ENCODE assay signal across 21 cellular contexts in the genomic region with DNA sequence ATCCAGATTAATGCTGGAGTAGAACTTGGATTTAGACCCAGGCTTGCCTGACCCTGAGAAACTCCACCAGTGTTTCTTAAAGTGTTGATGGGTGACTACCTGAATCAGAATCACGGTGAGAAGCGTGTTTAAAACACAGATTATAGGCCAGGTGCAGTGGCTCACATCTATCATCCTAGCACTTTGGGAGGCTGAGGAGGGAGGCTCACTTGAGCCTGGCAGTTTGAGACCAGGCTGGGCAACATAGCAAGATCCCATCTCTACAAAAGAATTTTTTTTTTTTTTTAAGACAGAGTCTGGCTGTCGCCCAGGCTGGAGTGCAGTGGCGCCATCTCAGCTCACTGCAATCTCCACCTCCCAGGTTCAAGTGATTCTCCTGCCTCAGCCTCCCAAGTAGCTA. TPM values are rescaled to one million over a fixed set of nuclear protein-coding genes. Genes with fewer than 3 reads are reported as not detected.
DNase-seq lines count a peak whose midpoint lies in the region; ATAC-seq, FAIRE-seq and TF ChIP-seq lines count a peak whose summit lies in the region.
"Had no signal": no experiment of that assay in that cellular context is flagged by ENCODE, and none has a peak within 500 bp of the region (broad histone marks: within the 10 kb centered on the region; RNA-seq: fewer than 3 reads in every experiment).

No MANE protein-coding gene starts in this region.

- no peak for TF ChIP-seq EP300 in HepG2 (IDR thresholded peaks at IDR 0.05; ENCODE audit: low read depth in 2 of 2, low read length in 2 of 2)
- no peak for TF ChIP-seq EP300 in HepG2 (CRISPR knock-in tag; IDR thresholded peaks at IDR 0.05; ENCODE audit: borderline replicate concordance)
- TF ChIP-seq EP300 in K562 (IDR thresholded peaks at IDR 0.05; ENCODE audit: low read length), result no peak

- H3K9ac ChIP-seq in HepG2 (ENCODE audit: insufficient read depth, low read depth, low read length) (no peak overlapping the region), K562 (ENCODE audit: insufficient read depth in 1 of 2, low read depth in 2 of 2, low read length in 2 of 2) (no peak overlapping the region)
- H3K9ac ChIP-seq: BLaER1 treated with 17β-estradiol and CSF1 and Interleukin-3, amounts not matched to agents 10 nM and 100 nM had no signal

- peaks cover 5% of the 10 kb centered on the region; the same call in 1 of the 2 replicates for H3K4me1 ChIP-seq in HepG2 (ENCODE audit: insufficient read depth, low read length)
- H3K4me1 ChIP-seq in right lobe of liver, result no peaks in the 10 kb centered on the region
- H3K4me1 ChIP-seq in K562 (replicated peaks in 1 of 2; ENCODE audit: control insufficient read depth in 2 of 2, insufficient read depth in 2 of 2, low read length in 2 of 2), result peaks cover 17 to 37% of the 10 kb centered on the region in 2 experiments
- H3K4me1 ChIP-seq in neutrophil (ENCODE audit: control insufficient read depth in 1 of 2, insufficient read depth in 1 of 2, low read depth in 1 of 2, low read length in 1 of 2), result peaks cover 23 to 25% of the 10 kb centered on the region in 2 experiments
- H3K4me1 ChIP-seq: Caco-2 had no signal

- H2AFZ ChIP-seq in HepG2 (ENCODE audit: low read length) (no peak overlapping the region), K562 (ENCODE audit: low read depth, low read length) (no peak overlapping the region)

- H4K20me1 ChIP-seq in HepG2 (ENCODE audit: insufficient read depth, low read length) (no peaks in the 10 kb centered on the region), K562 (replicated peaks; ENCODE audit: control insufficient read depth, insufficient read depth, low read length) (no peaks in the 10 kb centered on the region)
- H4K20me1 ChIP-seq: BLaER1 treated with 17β-estradiol and CSF1 and Interleukin-3, amounts not matched to agents 10 nM and 100 nM had no signal

- no peak for ATAC-seq in HepG2
- no peak for ATAC-seq in right lobe of liver
- no peak for ATAC-seq in K562
- ATAC-seq in GM18873 (IDR thresholded peaks at IDR 0.05; ENCODE audit: low FRiP score, unreplicated experiment), result no peak
- no peak for ATAC-seq in naive thymus-derived CD8-positive, alpha-beta T cell
- ATAC-seq: A549; CD8-positive, alpha-beta T cell had no signal

- TF ChIP-seq POLR2A in HepG2 (IDR thresholded peaks at IDR 0.05; ENCODE audit: insufficient read depth in 1 of 2, low read depth in 2 of 2, low read length in 2 of 2) (no peak), right lobe of liver (IDR thresholded peaks at IDR 0.05) (no peak), K562 (conservative IDR thresholded peaks at IDR 0.05) (no peak)

- H3K4me2 ChIP-seq in HepG2 (ENCODE audit: low read depth, low read length) (no peak overlapping the region), K562 (ENCODE audit: insufficient read depth, low read length) (no peak overlapping the region)
- H3K4me2 ChIP-seq: A549; BLaER1 treated with 17β-estradiol and CSF1 and Interleukin-3, amounts not matched to agents 10 nM and 100 nM had no signal

- no peak overlapping the region for H3K27ac Mint-ChIP-seq in naive thymus-derived CD8-positive, alpha-beta T cell
- H3K27ac Mint-ChIP-seq: B cell; CD4-positive, alpha-beta T cell; CD8-positive, alpha-beta T cell had no signal

- in situ Hi-C loops in HepG2 (cut with HindIII; ENCODE audit: extremely low pct_ligation_motif_present, low pct_unique_long_range_greater_than_20kb) (no loop called here), K562 (cut with MboI) (no loop called here)

- H3K4me1 Mint-ChIP-seq in naive thymus-derived CD8-positive, alpha-beta T cell, result no peaks in the 10 kb centered on the region
- H3K4me1 Mint-ChIP-seq: B cell had no signal

- peaks cover 0 to 7% (median 2%) of the 10 kb centered on the region in 5 donors for H3K27me3 Mint-ChIP-seq in naive thymus-derived CD8-positive, alpha-beta T cell
- H3K27me3 Mint-ChIP-seq: CD4-positive, alpha-beta T cell had no signal

- DNase-seq in HepG2 (ENCODE audit: low spot score) (no peak), right lobe of liver (no peak), K562 (ENCODE audit: extremely low read depth in 1 of 4, low spot score in 3 of 4) (no peak)
- DNase-seq in naive thymus-derived CD8-positive, alpha-beta T cell, result no peak
- DNase-seq: AML-193; Caco-2; Calu3; CD4-positive, alpha-beta T cell; CD8-positive, alpha-beta T cell; DMS79 treated with DMSO at 0.1 percent for 48 hours; GF-D8 had no signal

- H3K4me3 ChIP-seq in HepG2 (replicated peaks in 1 of 3; ENCODE audit: insufficient read depth in 1 of 3, low read depth in 2 of 3, low read length in 3 of 3) (no peak overlapping the region), right lobe of liver (no peak overlapping the region), K562 (no peak overlapping the region), neutrophil (ENCODE audit: low read depth in 1 of 2, low read length in 1 of 2) (no peak overlapping the region)
- H3K4me3 ChIP-seq: A549; BLaER1 treated with 17β-estradiol and CSF1 and Interleukin-3, amounts not matched to agents 10 nM and 100 nM had no signal

- TF ChIP-seq RAD21 in HepG2 (CRISPR knock-in tag; IDR thresholded peaks at IDR 0.05) (no peak), K562 (CRISPR knock-in tag; conservative IDR thresholded peaks at IDR 0.05 in 1 of 2, IDR thresholded peaks at IDR 0.05 in 1 of 2) (no peak)

- H3K9me3 ChIP-seq in HepG2 (ENCODE audit: low read length), result no peaks in the 10 kb centered on the region
- no peaks in the 10 kb centered on the region for H3K9me3 ChIP-seq in right lobe of liver
- H3K9me3 ChIP-seq in K562 (replicated peaks; ENCODE audit: control insufficient read depth, insufficient read depth, low read depth, low read length), result no peaks in the 10 kb centered on the region
- H3K9me3 ChIP-seq in neutrophil, result no peaks in the 10 kb centered on the region
- H3K9me3 ChIP-seq: A549; BLaER1 treated with 17β-estradiol and CSF1 and Interleukin-3, amounts not matched to agents 10 nM and 100 nM; Caco-2 had no signal

- CTCF ChIA-PET in HepG2 (lab: Yijun Ruan, JAX; ENCODE audit: low intra/inter-chr PET ratio, low total read pairs), result no interaction called here
- CTCF ChIA-PET in K562 (lab: Yijun Ruan, JAX; ENCODE audit: low intra/inter-chr PET ratio), result interaction anchor here (0.7 kb wide), 1 partner anchor 25 kb away, joined by 3 read pairs; no protein-coding TSS in a partner anchor

- intact Hi-C loops in HepG2 (cut with micrococcal nuclease; ENCODE audit: unreplicated experiment), result no loop called here
- intact Hi-C loops in right lobe of liver (cut with DNase I), result no loop called here
- intact Hi-C loops in K562 (cut with micrococcal nuclease), result no loop called here

- H3K36me3 Mint-ChIP-seq in naive thymus-derived CD8-positive, alpha-beta T cell, result no peaks in the 10 kb centered on the region
- H3K36me3 Mint-ChIP-seq: CD8-positive, alpha-beta T cell had no signal

- H3K27me3 ChIP-seq in HepG2 (ENCODE audit: control insufficient read depth in 1 of 2, insufficient read depth in 2 of 2, low read length in 2 of 2), result peaks cover 3 to 4% of the 10 kb centered on the region in 2 experiments; a peak in 2 of 5 replicates
- H3K27me3 ChIP-seq in right lobe of liver, result no peaks in the 10 kb centered on the region
- no peaks in the 10 kb centered on the region for H3K27me3 ChIP-seq in K562 (ENCODE audit: control insufficient read depth in 2 of 2, insufficient read depth in 2 of 2, low read length in 2 of 2)
- H3K27me3 ChIP-seq in neutrophil, result peaks cover 5% of the 10 kb centered on the region
- H3K27me3 ChIP-seq: BLaER1 treated with 17β-estradiol and CSF1 and Interleukin-3, amounts not matched to agents 10 nM and 100 nM had no signal

- H3K36me3 ChIP-seq in HepG2 (replicated peaks in 1 of 2; ENCODE audit: control insufficient read depth in 1 of 2, insufficient read depth in 2 of 2, low read length in 2 of 2) (no peaks in the 10 kb centered on the region), right lobe of liver (no peaks in the 10 kb centered on the region), K562 (ENCODE audit: control insufficient read depth, insufficient read depth, low read length) (no peaks in the 10 kb centered on the region), neutrophil (no peaks in the 10 kb centered on the region)
- H3K36me3 ChIP-seq: BLaER1 treated with 17β-estradiol and CSF1 and Interleukin-3, amounts not matched to agents 10 nM and 100 nM had no signal

- FAIRE-seq in HepG2 (lab: Jason Lieb, UNC), result no peak
- no peak for FAIRE-seq in K562 (lab: Jason Lieb, UNC)
- FAIRE-seq: A549, D721Med, G401.6, GM12891 had no signal

- 35% methylated on average over 2 of the region's 4 CpGs for WGBS in HepG2 (ENCODE audit: low lambda C conversion rate)
- 90% methylated on average over 3 of the region's 4 CpGs for WGBS in right lobe of liver (ENCODE audit: insufficient coverage, low coverage, low lambda C conversion rate, missing lambda C conversion rate)
- 48% methylated on average over 4 of the region's 4 CpGs for WGBS in K562 (ENCODE audit: insufficient coverage, low coverage, missing lambda C conversion rate)

- TF ChIP-seq CTCF in HepG2 (CRISPR knock-in tag; IDR thresholded peaks at IDR 0.05) (no peak), right lobe of liver (IDR thresholded peaks at IDR 0.05) (no peak), K562 (IDR thresholded peaks at IDR 0.05 in 2 of 3, conservative IDR thresholded peaks at IDR 0.05 in 1 of 3; ENCODE audit: insufficient read depth in 2 of 3, low read depth in 1 of 3, low read length in 3 of 3) (no peak), neutrophil (IDR thresholded peaks at IDR 0.05) (no peak)

- H3K9me3 Mint-ChIP-seq in naive thymus-derived CD8-positive, alpha-beta T cell, result no peaks in the 10 kb centered on the region
- H3K9me3 Mint-ChIP-seq: CD4-positive, alpha-beta T cell; CD8-positive, alpha-beta T cell had no signal

- no peaks in the 10 kb centered on the region for H3K9me1 ChIP-seq in K562 (ENCODE audit: control insufficient read depth, insufficient read depth, low read length)

- BruUV-seq in HepG2 (replicated peaks; lab: Mats Ljungman, UMichigan), result no TSS peak
- BruUV-seq in K562 (replicated peaks; lab: Mats Ljungman, UMichigan), result no TSS peak

- no peak overlapping the region for H3K27ac ChIP-seq in HepG2 (ENCODE audit: extremely low read length, insufficient read depth, low read length)
- no peak overlapping the region for H3K27ac ChIP-seq in right lobe of liver
- H3K27ac ChIP-seq in K562 (ENCODE audit: extremely low read depth, low read depth, low read length), result no peak overlapping the region
- H3K27ac ChIP-seq in neutrophil, result peak overlapping the region; percentile 94
- H3K27ac ChIP-seq: 22Rv1; A549; BLaER1 treated with 17β-estradiol and CSF1 and Interleukin-3, amounts not matched to agents 10 nM and 100 nM; C4-2B had no signal

- H3K4me3 Mint-ChIP-seq in naive thymus-derived CD8-positive, alpha-beta T cell, result no peak overlapping the region
- H3K4me3 Mint-ChIP-seq: B cell; CD4-positive, alpha-beta T cell; CD8-positive, alpha-beta T cell had no signal

- H3K79me2 ChIP-seq in HepG2 (ENCODE audit: insufficient read depth, low read length) (no peaks in the 10 kb centered on the region), K562 (ENCODE audit: control insufficient read depth, insufficient read depth, low read length) (no peaks in the 10 kb centered on the region)

- POLR2A ChIA-PET in HepG2 (lab: Yijun Ruan, JAX) (no interaction called here), K562 (lab: Yijun Ruan, JAX) (interaction anchor here (1.2 kb wide), 1 partner anchor 50 kb away, joined by 3 read pairs; no protein-coding TSS in a partner anchor)
- POLR2A ChIA-PET in naive thymus-derived CD8-positive, alpha-beta T cell (lab: Charles Lee), result no interaction called here

RNA-seq across cellular contexts. Expression of a gene that starts 56.3 kb away (rescaled TPM):
- total RNA-seq in HepG2 (2016; rRNA removed; fragmentation: Illumina TruSeq; extraction: Trizol) (0.62 and 0.88 TPM in 2 replicates), right lobe of liver (under 1 TPM in 4 of 6 experiments, not detected in 2; 0.11 to 0.49 (median 0.29) TPM), K562 (2014; rRNA removed) (1.3 and 2.9 TPM in 2 replicates), K562 (2014; rRNA removed; fragmentation: Illumina TruSeq; extraction: Trizol) (0.25 and 0.29 TPM in 2 replicates), K562 (2015; rRNA removed; fragmentation: Illumina TruSeq; extraction: Trizol) (0.60 and 0.83 TPM in 2 replicates), K562 (2021) (1.6 and 1.7 TPM in 2 replicates)
- 0.35 and 0.40 TPM in 2 replicates for total RNA-seq in HepG2 (2016; cell fraction: cytosol; rRNA removed; fragmentation: Illumina TruSeq; extraction: Trizol; ENCODE audit: low read depth)
- total RNA-seq in HepG2 (2016; cell fraction: insoluble cytoplasmic fraction; rRNA removed; fragmentation: Illumina TruSeq; extraction: Trizol), result 0.42 and 0.65 TPM in 2 replicates
- 0.52 and 0.53 TPM in 2 replicates for total RNA-seq in HepG2 (2016; cell fraction: membrane; rRNA removed; fragmentation: Illumina TruSeq; extraction: Trizol)
- total RNA-seq in HepG2 (2016; cell fraction: nucleus; rRNA removed; fragmentation: Illumina TruSeq; extraction: Trizol), result 0.38 and 0.71 TPM in 2 replicates
- polyA plus RNA-seq in HepG2 (2011; rRNA removed) (0.13 and 0.22 TPM in 2 replicates), K562 (2011; rRNA removed) (0.39 and 0.61 TPM in 2 replicates), K562 (2014; fragmentation: Illumina TruSeq; extraction: Trizol) (0.48 and 0.54 TPM in 2 replicates), K562 (2014; fragmentation: Nextera tagmentation; extraction: Ambion mirVana) (under 1 TPM in 1 of 2 experiments, not detected in 1; 0.07 TPM), K562 (2014; rRNA removed) (0.93 TPM in 2 replicates)
- polyA plus RNA-seq in HepG2 (2011; cell fraction: cytosol; rRNA removed), result 0.13 and 0.24 TPM in 2 replicates
- polyA plus RNA-seq in HepG2 (2011; cell fraction: nucleus; rRNA removed), result 0.12 and 0.23 TPM in 2 replicates
- 0.16 TPM in 1 of 2 replicates, not detected in the other for polyA plus RNA-seq in HepG2 (2012)
- polyA plus RNA-seq in HepG2 (2016; cell fraction: cytosol; fragmentation: Illumina TruSeq; extraction: Trizol; ENCODE audit: low read depth), result 0.12 and 0.17 TPM in 2 replicates
- 0.46 and 0.58 TPM in 2 replicates for polyA plus RNA-seq in HepG2 (2016; cell fraction: insoluble cytoplasmic fraction; fragmentation: Illumina TruSeq; extraction: Trizol; ENCODE audit: low read depth)
- 0.20 and 0.32 TPM in 2 replicates for polyA plus RNA-seq in HepG2 (2016; cell fraction: membrane; fragmentation: Illumina TruSeq; extraction: Trizol; ENCODE audit: low read depth)
- 0.37 and 0.77 TPM in 2 replicates for polyA plus RNA-seq in HepG2 (2016; cell fraction: nucleus; fragmentation: Illumina TruSeq; extraction: Trizol; ENCODE audit: insufficient read depth, low read depth)
- polyA minus RNA-seq in HepG2 (2011; rRNA and poly(A)+ RNA removed; ENCODE audit: low replicate concordance), result 0.96 and 5.4 TPM in 2 replicates
- not detected in 2 replicates for polyA minus RNA-seq in HepG2 (2011; cell fraction: cytosol; rRNA and poly(A)+ RNA removed)
- 0.37 and 0.39 TPM in 2 replicates for polyA minus RNA-seq in HepG2 (2011; cell fraction: nucleus; rRNA and poly(A)+ RNA removed)
- total RNA-seq in K562 (2011; cell fraction: chromatin; rRNA removed; ENCODE audit: low replicate concordance), result 0.62 and 1.6 TPM in 2 replicates
- 1.7 and 2.0 TPM in 2 replicates for total RNA-seq in K562 (2011; cell fraction: nucleolus; rRNA removed)
- total RNA-seq in K562 (2011; cell fraction: nucleoplasm; rRNA removed), result 1.1 and 1.4 TPM in 2 replicates
- polyA plus RNA-seq in K562 (2011; cell fraction: cytosol; rRNA removed), result 0.77 and 0.98 TPM in 2 replicates
- polyA plus RNA-seq in K562 (2011; cell fraction: nucleus; rRNA removed), result 0.44 and 0.67 TPM in 2 replicates
- 0.77 and 0.80 TPM in 2 replicates for polyA plus RNA-seq in K562 (2012)
- 0.42 and 0.84 TPM in 2 replicates for polyA minus RNA-seq in K562 (2011; rRNA and poly(A)+ RNA removed)
- polyA minus RNA-seq in K562 (2011; cell fraction: cytosol; rRNA and poly(A)+ RNA removed), result 0.48 and 1.1 TPM in 2 replicates
- polyA minus RNA-seq in K562 (2011; cell fraction: nucleus; rRNA and poly(A)+ RNA removed), result 0.81 and 1.2 TPM in 2 replicates
- not detected for total RNA-seq in naive thymus-derived CD8-positive, alpha-beta T cell
- not detected for polyA plus RNA-seq in naive thymus-derived CD8-positive, alpha-beta T cell
- total RNA-seq: CD4-positive, alpha-beta T cell; CD8-positive, alpha-beta T cell had no signal
